ENCODE assay signal across 1 cellular context in genomic region chr11:7576671-7577225, GRCh38.
TF ChIP-seq lines count a peak whose summit lies in the region.

No MANE protein-coding gene starts in this region.

TF ChIP-seq in GM23338, 12 proteins besides CTCF, POLR2A, EP300 and RAD21 (continued from another document):
- TF ChIP-seq ZNF462 (CRISPR knock-in tag; IDR thresholded peaks at IDR 0.05) (no peak), ETS1 (IDR thresholded peaks at IDR 0.05) (no peak), POLR2AphosphoS5 (IDR thresholded peaks at IDR 0.05; ENCODE audit: low read depth) (no peak), CREB1 (CRISPR knock-in tag; IDR thresholded peaks at IDR 0.05; ENCODE audit: low read depth) (no peak), EZH2 (IDR thresholded peaks at IDR 0.05; ENCODE audit: low read depth, unreplicated experiment) (no peak), STAT1 (IDR thresholded peaks at IDR 0.05; ENCODE audit: unreplicated experiment) (no peak), REST (IDR thresholded peaks at IDR 0.05; ENCODE audit: unreplicated experiment) (no peak), NANOG (IDR thresholded peaks at IDR 0.05; ENCODE audit: borderline replicate concordance) (no peak)
